In genomic region chr2:218979846-218980738, GRCh38 we compare ENCODE assay signal across 8 cellular contexts. TPM values are rescaled to one million over a fixed set of nuclear protein-coding genes. Genes with fewer than 3 reads are reported as not detected.
DNase-seq lines count a peak whose midpoint lies in the region; ATAC-seq and TF ChIP-seq lines count a peak whose summit lies in the region.

No MANE protein-coding gene starts in this region.

- peak overlapping the region; percentile 57 to 83 (median 74) for H3K4me3 Mint-ChIP-seq in T-cell

- H3K36me3 Mint-ChIP-seq in T-cell: no peaks in the 10 kb centered on the region

- H3K9me3 ChIP-seq in adipocyte (ENCODE audit: control insufficient read depth, low read length): no peaks in the 10 kb centered on the region

- H3K4me1 Mint-ChIP-seq in T-cell: peaks cover 30 to 34% (median 31%) of the 10 kb centered on the region in 3 donors

- CTCF ChIA-PET in T-cell (lab: Charles Lee): interaction anchor here (0.5 to 1.4 kb wide), 23 partner anchors 9 to 458 kb away, joined by 3 to 12 read pairs (median 4); no protein-coding TSS in a partner anchor

- H3K27ac ChIP-seq in rectal smooth muscle tissue (ENCODE audit: low read depth, low read length): no peak overlapping the region

- TF ChIP-seq CTCF in GM12875 (IDR thresholded peaks at IDR 0.05; ENCODE audit: borderline replicate concordance, insufficient read depth, low read depth, low read length): peak; percentile 92

- no peaks in the 10 kb centered on the region for H3K9me3 Mint-ChIP-seq in T-cell

- H3K4me1 ChIP-seq in adipocyte (ENCODE audit: control insufficient read depth, insufficient read depth, low read length): peaks cover 4% of the 10 kb centered on the region
- no peaks in the 10 kb centered on the region for H3K4me1 ChIP-seq in rectal smooth muscle tissue (ENCODE audit: control insufficient read depth, insufficient read depth, low read length)

- H3K4me3 ChIP-seq in GM12875 (ENCODE audit: low read depth, low read length): peak overlapping the region; percentile 31
- peak overlapping the region; percentile 31 for H3K4me3 ChIP-seq in adipocyte (ENCODE audit: low read length)
- peak overlapping the region; percentile 51 for H3K4me3 ChIP-seq in rectal smooth muscle tissue (ENCODE audit: low read length)

- intact Hi-C loops in left cardiac atrium (cut with DNase I): no loop called here

- ATAC-seq in HG02759 (IDR thresholded peaks at IDR 0.05; ENCODE audit: unreplicated experiment) (peak; percentile 89), T-cell (replicated peaks in 1 of 4) (peak; percentile 84 to 90 (median 88)), left cardiac atrium (peak; percentile 86 to 88)

- H3K27ac Mint-ChIP-seq in T-cell: no peak overlapping the region

- H3K27me3 ChIP-seq in adipocyte (replicated peaks; ENCODE audit: control insufficient read depth, insufficient read depth, low read length): peaks cover 65% of the 10 kb centered on the region
- H3K27me3 ChIP-seq in rectal smooth muscle tissue (ENCODE audit: control insufficient read depth, insufficient read depth, low read length): peaks cover 39% of the 10 kb centered on the region

- DNase-seq in NCI-H1417 (lab: John Stamatoyannopoulos, UW) (peak; percentile 66 to 94 (median 92)), T-cell (peak; percentile 59 to 85 (median 78)), adipocyte (ENCODE audit: low read depth) (peak; percentile 90), left cardiac atrium (peak; percentile 81), cortex of kidney (lab: John Stamatoyannopoulos, UW) (no peak)

- no peak overlapping the region for H3K9ac ChIP-seq in adipocyte (ENCODE audit: low read length)
- no peak overlapping the region for H3K9ac ChIP-seq in rectal smooth muscle tissue (ENCODE audit: low read length)

- peaks cover 68 to 80% of the 10 kb centered on the region in 2 donors for H3K27me3 Mint-ChIP-seq in T-cell

- POLR2A ChIA-PET in T-cell (lab: Charles Lee): interaction anchor here (0.6 to 1.3 kb wide), 2 partner anchors 30 to 408 kb away, joined by 7 to 10 read pairs; partner anchors contain the start of gene DNPEP (in 1 of the 2)

- no peaks in the 10 kb centered on the region for H3K36me3 ChIP-seq in adipocyte (ENCODE audit: control insufficient read depth, insufficient read depth, low read length, severe bottlenecking)
- H3K36me3 ChIP-seq in rectal smooth muscle tissue (ENCODE audit: control insufficient read depth, insufficient read depth, low read length): no peaks in the 10 kb centered on the region

RNA-seq across cellular contexts. Expression of gene FEV, which starts 4.9 kb away (rescaled TPM):
- not detected for total RNA-seq in T-cell
- not detected for total RNA-seq in left cardiac atrium

RNA-seq across cellular contexts. Expression of gene CRYBA2, which starts 13.1 kb away (rescaled TPM):
- total RNA-seq in T-cell: not detected
- not detected for total RNA-seq in left cardiac atrium

RNA-seq across cellular contexts. Expression of gene CDK5R2, which starts 20.6 kb away (rescaled TPM):
- total RNA-seq in T-cell (not detected), left cardiac atrium (not detected)
